10 cellular contexts compared by ENCODE assay signal in the genomic region with DNA sequence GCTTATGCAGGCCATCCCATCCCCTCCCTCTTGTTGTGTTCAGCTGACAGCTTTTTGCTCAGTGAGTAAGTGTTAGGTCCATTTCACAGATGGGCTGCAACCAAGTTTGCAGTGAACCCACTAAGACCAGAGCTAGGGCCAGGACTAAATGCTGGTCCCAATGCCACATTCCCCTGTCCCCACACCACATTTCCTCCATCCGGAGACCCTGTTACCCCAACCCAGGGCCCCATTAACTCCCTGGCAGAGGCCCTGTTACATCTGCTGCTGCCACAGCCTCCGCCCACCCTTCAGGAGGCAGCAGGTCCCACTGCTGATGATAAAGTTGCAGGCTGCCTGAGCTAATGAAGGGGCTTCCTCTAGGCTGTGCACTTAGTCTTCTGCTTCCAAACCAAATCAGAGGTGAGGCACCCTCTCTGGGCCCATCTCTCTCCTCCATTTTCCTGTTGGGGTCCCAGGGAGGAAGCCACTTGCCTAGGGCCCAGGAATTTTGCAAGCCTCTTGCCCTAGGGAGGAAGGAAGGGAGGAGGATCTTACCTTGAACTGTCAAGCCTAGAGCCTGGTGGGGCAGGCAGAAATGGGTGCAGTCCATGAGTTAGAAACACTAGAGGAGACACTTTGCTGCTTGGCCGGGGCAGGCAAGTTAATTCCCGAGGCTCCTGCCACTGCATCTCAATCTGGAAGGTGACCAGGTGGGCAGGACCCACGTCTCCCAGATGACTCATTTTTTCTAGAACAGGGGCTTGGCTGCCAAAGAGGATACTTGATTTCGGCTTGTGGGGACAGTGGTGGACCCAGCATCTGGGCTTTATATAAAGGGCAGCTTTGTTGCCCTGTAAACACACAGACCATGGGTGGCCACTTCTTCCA. TPM values are rescaled to one million over a fixed set of nuclear protein-coding genes. Genes with fewer than 3 reads are reported as not detected.
DNase-seq lines count a peak whose midpoint lies in the region; ATAC-seq and TF ChIP-seq lines count a peak whose summit lies in the region.
"Had no signal": no experiment of that assay in that cellular context is flagged by ENCODE, and none has a peak within 500 bp of the region (broad histone marks: within the 10 kb centered on the region; RNA-seq: fewer than 3 reads in every experiment).

No MANE protein-coding gene starts in this region.

- ATAC-seq in HG02981 (IDR thresholded peaks at IDR 0.05; ENCODE audit: unreplicated experiment), result no peak

- no peak for TF ChIP-seq POLR2A in esophagus muscularis mucosa (IDR thresholded peaks at IDR 0.05; ENCODE audit: low read depth)

- TF ChIP-seq CTCF in esophagus muscularis mucosa (IDR thresholded peaks at IDR 0.05), result no peak

- H3K4me1 ChIP-seq in urinary bladder (ENCODE audit: insufficient read depth) (no peaks in the 10 kb centered on the region), esophagus muscularis mucosa (peaks cover 30 to 48% (median 39%) of the 10 kb centered on the region in 4 donors)

- TF ChIP-seq EP300 in esophagus muscularis mucosa (IDR thresholded peaks at IDR 0.05), result no peak

- H3K36me3 Mint-ChIP-seq in activated naive CD4-positive, alpha-beta T cell treated with anti-CD3 and anti-CD28 coated beads, Interleukin-2, amount 50 U/mL, for 24 hours, result peaks cover 2% of the 10 kb centered on the region

- H3K36me3 ChIP-seq in urinary bladder (ENCODE audit: insufficient read depth) (no peaks in the 10 kb centered on the region), esophagus muscularis mucosa (peaks cover under 1 to 9% (median 3%) of the 10 kb centered on the region in 4 donors)

- DNase-seq in activated effector memory CD4-positive, alpha-beta T cell treated with anti-CD3 and anti-CD28 coated beads, Interleukin-2, amount 50 U/mL, for 16 hours, result peak; percentile 64
- no peak for DNase-seq in activated effector memory CD4-positive, alpha-beta T cell treated with Interleukin-2 at 50 U/mL for 16 hours
- DNase-seq in kidney tubule cell (ENCODE audit: low spot score) (peak; percentile 24), esophagus muscularis mucosa (ENCODE audit: extremely low spot score) (no peak)
- no peak for DNase-seq in stimulated activated CD4-positive, alpha-beta T cell treated with anti-CD3 and anti-CD28 coated beads, Interleukin-2, amount 100 ng/mL, for 48 hours
- DNase-seq: trophoblast cell had no signal

- H3K9me3 Mint-ChIP-seq in activated naive CD4-positive, alpha-beta T cell treated with anti-CD3 and anti-CD28 coated beads, Interleukin-2, amount 50 U/mL, for 24 hours, result no peaks in the 10 kb centered on the region

- H3K27ac ChIP-seq in urinary bladder (ENCODE audit: low read depth), result peak overlapping the region; percentile 12
- peak overlapping the region in 1 of 4 donors; percentile 96 for H3K27ac ChIP-seq in esophagus muscularis mucosa (replicated peaks in 1 of 4)

- no peaks in the 10 kb centered on the region for H3K27me3 Mint-ChIP-seq in activated naive CD4-positive, alpha-beta T cell treated with anti-CD3 and anti-CD28 coated beads, Interleukin-2, amount 50 U/mL, for 24 hours

- H3K9me3 ChIP-seq in esophagus muscularis mucosa, result no peaks in the 10 kb centered on the region

- WGBS in urinary bladder, result 41% methylated on average over 6 of the region's 6 CpGs
- WGBS in esophagus muscularis mucosa, result 46% methylated on average over 5 of the region's 6 CpGs

- no peak overlapping the region for H3K4me3 ChIP-seq in urinary bladder (ENCODE audit: low read depth, low read length)
- H3K4me3 ChIP-seq in esophagus muscularis mucosa, result no peak overlapping the region

- intact Hi-C loops in esophagus muscularis mucosa (cut with DNase I), result loop anchor here (5.0 kb wide), 1 partner anchor 123 kb away; the partner anchor contains the start of gene FXYD7

- H3K27me3 ChIP-seq in esophagus muscularis mucosa, result no peaks in the 10 kb centered on the region

- peak overlapping the region; percentile 81 for H3K4me3 Mint-ChIP-seq in activated naive CD4-positive, alpha-beta T cell treated with anti-CD3 and anti-CD28 coated beads, Interleukin-2, amount 50 U/mL, for 24 hours

- H3K27ac Mint-ChIP-seq in activated naive CD4-positive, alpha-beta T cell treated with anti-CD3 and anti-CD28 coated beads, Interleukin-2, amount 50 U/mL, for 24 hours, result peak overlapping the region; percentile 70

- peaks cover 32% of the 10 kb centered on the region for H3K4me1 Mint-ChIP-seq in activated naive CD4-positive, alpha-beta T cell treated with anti-CD3 and anti-CD28 coated beads, Interleukin-2, amount 50 U/mL, for 24 hours

RNA-seq across cellular contexts. Expression of gene USF2, which starts 3.4 kb away (rescaled TPM):
- total RNA-seq in urinary bladder (27.4 TPM), esophagus muscularis mucosa (100 to 1,000 TPM; 111 to 122 (median 116) TPM)
- 142 TPM for polyA plus RNA-seq in urinary bladder

RNA-seq across cellular contexts. Expression of gene LSR, which starts 16.6 kb away (rescaled TPM):
- 4.2 TPM for total RNA-seq in urinary bladder
- polyA plus RNA-seq in urinary bladder, result 27.9 TPM
- total RNA-seq in esophagus muscularis mucosa, result 10 to 100 TPM in 2 of 4 donors, 1 to 10 TPM in 2; 5.1 to 19.2 (median 10.8) TPM

RNA-seq across cellular contexts. Expression of gene HAMP, which starts 17.0 kb away (rescaled TPM):
- total RNA-seq in urinary bladder (not detected), esophagus muscularis mucosa (not detected)
- polyA plus RNA-seq in urinary bladder, result 0.19 TPM

RNA-seq across cellular contexts. Expression of gene MAG, which starts 26.6 kb away (rescaled TPM):
- total RNA-seq in urinary bladder, result 6.1 TPM
- polyA plus RNA-seq in urinary bladder, result 0.20 TPM
- 1 to 10 TPM in 2 of 4 donors, under 1 TPM in 1, not detected in 1; 0.65 to 2.4 (median 1.2) TPM for total RNA-seq in esophagus muscularis mucosa

RNA-seq across cellular contexts. Expression of gene FAM187B, which starts 36.8 kb away (rescaled TPM):
- not detected for total RNA-seq in urinary bladder
- not detected for polyA plus RNA-seq in urinary bladder
- total RNA-seq in esophagus muscularis mucosa, result not detected
- polyA plus RNA-seq: adipose tissue had no signal

Comparison
In these comparisons a context has a peak if more than half of its experiments do, and no peak if none do; other contexts are left out.
1. DNase-seq: peak in activated effector memory CD4-positive, alpha-beta T cell treated with anti-CD3 and anti-CD28 coated beads, Interleukin-2, amount 50 U/mL, for 16 hours (single experiment) and kidney tubule cell (single experiment); none in activated effector memory CD4-positive, alpha-beta T cell treated with Interleukin-2 at 50 U/mL for 16 hours (single experiment), stimulated activated CD4-positive, alpha-beta T cell treated with anti-CD3 and anti-CD28 coated beads, Interleukin-2, amount 100 ng/mL, for 48 hours (0 of 2) and esophagus muscularis mucosa (single experiment).